1 cellular context compared by ENCODE assay signal in genomic region chr18:42112657-42113420, GRCh38.
TF ChIP-seq lines count a peak whose summit lies in the region.

No MANE protein-coding gene starts in this region.

TF ChIP-seq in HepG2, 621 proteins besides CTCF, POLR2A, EP300 and RAD21 (continued from another document and continues in another):
- 0 out of 2 replicates have a peak, but pooled peaks have one; percentile 21 for TF ChIP-seq SALL1 (CRISPR knock-in tag; IDR thresholded peaks at IDR 0.05)
- no peak for TF ChIP-seq KLF15 (CRISPR knock-in tag; IDR thresholded peaks at IDR 0.05; ENCODE audit: borderline replicate concordance)
- TF ChIP-seq FOXP1 (IDR thresholded peaks at IDR 0.05), result no peak
- peak; percentile 54 for TF ChIP-seq FOXP1 (CRISPR knock-in tag; IDR thresholded peaks at IDR 0.05)
- no peak for TF ChIP-seq EEA1 (CRISPR knock-in tag; IDR thresholded peaks at IDR 0.05; ENCODE audit: borderline replicate concordance)
- TF ChIP-seq SMYD3 (CRISPR knock-in tag; IDR thresholded peaks at IDR 0.05), result no peak
- TF ChIP-seq PRMT3 (CRISPR knock-in tag; IDR thresholded peaks at IDR 0.05; ENCODE audit: borderline replicate concordance, low read depth), result no peak
- TF ChIP-seq SPEN (CRISPR knock-in tag; IDR thresholded peaks at IDR 0.05; ENCODE audit: low read depth), result no peak
- TF ChIP-seq ARID3A (IDR thresholded peaks at IDR 0.05; ENCODE audit: low read depth, low read length), result peak; percentile 60; the same call in 1 of the 2 replicates
- no peak for TF ChIP-seq KLF9 (CRISPR knock-in tag; IDR thresholded peaks at IDR 0.05; ENCODE audit: low read depth)
- TF ChIP-seq NCOA2 (CRISPR knock-in tag; IDR thresholded peaks at IDR 0.05), result peak; percentile 48; the same call in 1 of the 2 replicates
- no peak for TF ChIP-seq SSRP1 (CRISPR knock-in tag; IDR thresholded peaks at IDR 0.05)
- TF ChIP-seq ZNF703 (CRISPR knock-in tag; IDR thresholded peaks at IDR 0.05; ENCODE audit: borderline replicate concordance), result no peak
- TF ChIP-seq CSRNP2 (CRISPR knock-in tag; conservative IDR thresholded peaks at IDR 0.05; ENCODE audit: low read depth), result no peak
- TF ChIP-seq RFX5 (IDR thresholded peaks at IDR 0.05; ENCODE audit: low read depth, low read length), result no peak
- TF ChIP-seq SOX6 (IDR thresholded peaks at IDR 0.05), result no peak
- TF ChIP-seq SOX6 (CRISPR knock-in tag; IDR thresholded peaks at IDR 0.05), result peak; percentile 89
- TF ChIP-seq FOXA1 (IDR thresholded peaks at IDR 0.05), result no peak
- TF ChIP-seq FOXA1 (CRISPR knock-in tag; IDR thresholded peaks at IDR 0.05), result peak; percentile 75
- no peak for TF ChIP-seq AHR (CRISPR knock-in tag; IDR thresholded peaks at IDR 0.05)
- no peak for TF ChIP-seq FOXJ3 (CRISPR knock-in tag; IDR thresholded peaks at IDR 0.05; ENCODE audit: borderline replicate concordance)
- TF ChIP-seq IRF1 (CRISPR knock-in tag; IDR thresholded peaks at IDR 0.05; ENCODE audit: low read depth), result no peak
- TF ChIP-seq RARA (CRISPR knock-in tag; IDR thresholded peaks at IDR 0.05), result peak; percentile 48; the same call in 1 of the 2 replicates
- peak; percentile 90; the same call in 1 of the 2 replicates for TF ChIP-seq SOX5 (CRISPR knock-in tag; IDR thresholded peaks at IDR 0.05; ENCODE audit: borderline replicate concordance)
- no peak for TF ChIP-seq ZNF615 (CRISPR knock-in tag; IDR thresholded peaks at IDR 0.05; ENCODE audit: borderline replicate concordance)
- TF ChIP-seq MED1 (CRISPR knock-in tag; IDR thresholded peaks at IDR 0.05), result 0 out of 2 replicates have a peak, but pooled peaks have one; percentile 32
- TF ChIP-seq ZFP36L2 (CRISPR knock-in tag; IDR thresholded peaks at IDR 0.05), result no peak
- TF ChIP-seq GATAD2A (CRISPR knock-in tag; IDR thresholded peaks at IDR 0.05), result peak; percentile 57
- TF ChIP-seq ZNF652 (CRISPR knock-in tag; IDR thresholded peaks at IDR 0.05; ENCODE audit: borderline replicate concordance, low read depth), result no peak
- peak; percentile 23; the same call in 1 of the 2 replicates for TF ChIP-seq KAT8 (CRISPR knock-in tag; IDR thresholded peaks at IDR 0.05)
- TF ChIP-seq GABPB1 (CRISPR knock-in tag; IDR thresholded peaks at IDR 0.05), result peak; percentile 17; the same call in 1 of the 2 replicates
- no peak for TF ChIP-seq JDP2 (CRISPR knock-in tag; IDR thresholded peaks at IDR 0.05; ENCODE audit: borderline replicate concordance)
- TF ChIP-seq MBD4 (IDR thresholded peaks at IDR 0.05; ENCODE audit: borderline replicate concordance, low read length), result no peak
- TF ChIP-seq GATA4 (IDR thresholded peaks at IDR 0.05; ENCODE audit: borderline replicate concordance, low read depth), result no peak
- no peak for TF ChIP-seq ZUFSP (CRISPR knock-in tag; IDR thresholded peaks at IDR 0.05; ENCODE audit: borderline replicate concordance)
- peak; percentile 28; the same call in 1 of the 2 replicates for TF ChIP-seq ETV5 (CRISPR knock-in tag; IDR thresholded peaks at IDR 0.05; ENCODE audit: borderline replicate concordance)
- no peak for TF ChIP-seq ZNF264 (CRISPR knock-in tag; IDR thresholded peaks at IDR 0.05)
- TF ChIP-seq MTF1 (CRISPR knock-in tag; IDR thresholded peaks at IDR 0.05), result no peak
- no peak for TF ChIP-seq ZNF556 (CRISPR knock-in tag; IDR thresholded peaks at IDR 0.05; ENCODE audit: borderline replicate concordance)
- peak in 1 of 2 experiments; percentile 69; a peak in 2 of 4 replicates for TF ChIP-seq ATF4 (CRISPR knock-in tag; IDR thresholded peaks at IDR 0.05)
- no peak for TF ChIP-seq ZBTB14 (CRISPR knock-in tag; IDR thresholded peaks at IDR 0.05)
- no peak for TF ChIP-seq THAP9 (CRISPR knock-in tag; IDR thresholded peaks at IDR 0.05; ENCODE audit: borderline replicate concordance)
- no peak for TF ChIP-seq ZNF30 (CRISPR knock-in tag; IDR thresholded peaks at IDR 0.05)
- no peak for TF ChIP-seq ZNF343 (CRISPR knock-in tag; IDR thresholded peaks at IDR 0.05)
- TF ChIP-seq TFAP4 (IDR thresholded peaks at IDR 0.05; ENCODE audit: borderline replicate concordance, low read depth), result no peak
- TF ChIP-seq GMEB2 (CRISPR knock-in tag; IDR thresholded peaks at IDR 0.05; ENCODE audit: low read depth), result no peak
- TF ChIP-seq PPARG (CRISPR knock-in tag; conservative IDR thresholded peaks at IDR 0.05), result no peak
- no peak for TF ChIP-seq BORCS8-MEF2B (CRISPR knock-in tag; IDR thresholded peaks at IDR 0.05)
- no peak for TF ChIP-seq ARNT (IDR thresholded peaks at IDR 0.05)
- peak; percentile 78 for TF ChIP-seq ARID5B (CRISPR knock-in tag; IDR thresholded peaks at IDR 0.05)
- peak; percentile 83; the same call in 1 of the 2 replicates for TF ChIP-seq HMG20A (CRISPR knock-in tag; IDR thresholded peaks at IDR 0.05; ENCODE audit: borderline replicate concordance)
- no peak for TF ChIP-seq PAWR (CRISPR knock-in tag; IDR thresholded peaks at IDR 0.05; ENCODE audit: borderline replicate concordance)
- TF ChIP-seq EHMT2 (IDR thresholded peaks at IDR 0.05; ENCODE audit: borderline replicate concordance, low read depth, low read length), result peak; percentile 57; the same call in 1 of the 2 replicates
- TF ChIP-seq JUND (CRISPR knock-in tag; IDR thresholded peaks at IDR 0.05), result peak; percentile 64; the same call in 1 of the 2 replicates
